ENCODE assay signal across 19 cellular contexts in the genomic region with DNA sequence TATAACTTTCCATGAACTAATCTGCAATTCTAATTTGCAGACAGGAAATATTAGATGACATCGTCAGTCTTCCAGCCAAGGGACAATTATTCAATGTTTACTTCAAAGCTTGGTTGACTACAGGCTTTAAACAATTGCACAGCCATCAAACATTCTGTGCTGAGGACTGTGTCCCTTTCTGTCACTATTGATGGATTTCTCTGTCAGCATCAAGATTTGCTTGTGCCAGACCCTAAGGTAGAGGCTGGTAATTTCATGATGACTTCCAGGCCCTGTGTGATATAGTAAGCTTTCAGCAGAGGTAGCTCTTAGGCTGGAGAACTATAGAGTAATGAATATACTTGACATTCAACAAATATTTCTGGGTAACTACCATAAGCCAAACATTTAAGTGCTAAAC.
"Had no signal": no experiment of that assay in that cellular context is flagged by ENCODE, and none has a peak within 500 bp of the region (broad histone marks: within the 10 kb centered on the region; RNA-seq: fewer than 3 reads in every experiment).

No MANE protein-coding gene starts in this region.

- ATAC-seq: foreskin keratinocyte, gastroesophageal sphincter, heart left ventricle, left colon, left lobe of liver, left ventricle myocardium superior, lower lobe of right lung had no signal

- H2AFZ ChIP-seq: hepatocyte had no signal

- H3K4me2 ChIP-seq: hepatocyte had no signal

- H3K4me3 ChIP-seq: coronary artery, dorsolateral prefrontal cortex, esophagus muscularis mucosa, gastroesophageal sphincter, heart left ventricle, hepatocyte, lower lobe of right lung had no signal

- H3K27ac ChIP-seq: coronary artery, esophagus muscularis mucosa, foreskin keratinocyte, gastroesophageal sphincter, heart left ventricle, hepatocyte, lower lobe of right lung had no signal

- DNase-seq: dermis blood vessel endothelial cell; dorsolateral prefrontal cortex; effector CD4-positive, alpha-beta T cell; effector memory CD4-positive, alpha-beta T cell; foreskin keratinocyte; heart left ventricle; hypothalamus; immature natural killer cell; kidney; kidney glomerular epithelial cell; left colon; left ventricle myocardium superior; lower lobe of right lung; midbrain had no signal

- H3K4me1 ChIP-seq: gastroesophageal sphincter, heart left ventricle, lower lobe of right lung had no signal

- H3K27ac Mint-ChIP-seq: immature natural killer cell had no signal

- H3K27me3 ChIP-seq: dorsolateral prefrontal cortex, esophagus muscularis mucosa, foreskin keratinocyte, gastroesophageal sphincter, heart left ventricle, hepatocyte had no signal

- H3K36me3 ChIP-seq: esophagus muscularis mucosa, gastroesophageal sphincter, heart left ventricle, lower lobe of right lung had no signal

- H3K9me3 ChIP-seq: gastroesophageal sphincter, lower lobe of right lung had no signal

- H3K36me3 Mint-ChIP-seq: immature natural killer cell had no signal

- H3K79me2 ChIP-seq: hepatocyte had no signal
